Comparison of ENCODE assay signal across 22 cellular contexts in genomic region chr9:119771336-119771735, GRCh38.
"Had no signal": no experiment of that assay in that cellular context is flagged by ENCODE, and none has a peak within 500 bp of the region (broad histone marks: within the 10 kb centered on the region; RNA-seq: fewer than 3 reads in every experiment).

No MANE protein-coding gene starts in this region.

- H3K9me3 ChIP-seq: MG63, SJSA1 had no signal

- H3K27ac ChIP-seq: SJSA1, SK-N-MC had no signal

- H3K36me3 ChIP-seq: MG63, SJSA1 had no signal

- H3K4me3 ChIP-seq: MG63, SJSA1, SK-N-MC had no signal

- DNase-seq: IMR-90, Karpas-422, KG1, MG63, NCI-H1092, NCI-H1105 treated with DMSO at 0.1 percent for 48 hours, NCI-H1417 treated with DMSO at 0.1 percent for 48 hours, NCI-H146, NCI-H1694 treated with DMSO at 0.1 percent for 48 hours, NCI-H1930, NCI-H2081, NCI-H2107, NCI-H226, NCI-H446, NCI-H510A, NCI-H524 treated with DMSO at 0.1 percent for 48 hours, NCI-H82, Right ventricle myocardium superior, RPMI8226, SIG-M5 had no signal

- H3K27me3 ChIP-seq: MG63, SJSA1 had no signal

- H3K4me1 ChIP-seq: SJSA1 had no signal
